ENCODE assay signal across 7 cellular contexts in the genomic region with DNA sequence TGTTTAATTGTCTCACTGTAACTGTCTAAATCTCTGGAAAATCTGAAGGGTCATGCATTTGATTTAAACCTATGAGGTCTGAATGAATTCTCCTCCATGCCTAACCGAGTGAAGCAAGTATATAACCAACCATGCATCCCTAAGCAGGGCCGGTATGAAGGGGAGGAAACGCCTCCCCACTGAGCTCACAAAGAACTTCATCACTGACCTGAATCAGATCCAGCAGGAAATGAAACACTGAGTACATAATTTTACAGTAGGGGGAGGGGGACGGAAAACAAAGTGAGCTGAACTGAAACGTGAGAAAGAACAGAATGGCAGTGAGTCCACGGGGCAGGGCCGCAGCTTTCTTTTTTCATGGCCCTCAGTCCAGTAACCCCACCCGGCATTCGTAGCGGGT.
DNase-seq lines count a peak whose midpoint lies in the region; ATAC-seq and TF ChIP-seq lines count a peak whose summit lies in the region.
"Not testable (repeated sequence)": the region's sequence is repeated elsewhere in the genome, so short reads cannot be mapped to it uniquely, and the experiment has no call there.

No MANE protein-coding gene starts in this region.

- H3K4me3 ChIP-seq in RWPE2 (ENCODE audit: severe bottlenecking) = not testable (repeated sequence)

- H3K27ac Mint-ChIP-seq in MCF 10A (ENCODE audit: low read depth, unreplicated experiment) = not testable (repeated sequence)
- H3K27ac Mint-ChIP-seq in glutamatergic neuron (ENCODE audit: unreplicated experiment) = peak overlapping the region; percentile 62

- not testable (repeated sequence) for H3K4me1 Mint-ChIP-seq in MCF 10A (ENCODE audit: insufficient read depth, unreplicated experiment); glutamatergic neuron (ENCODE audit: low read depth, unreplicated experiment)

- CTCF ChIA-PET in MCF 10A (lab: Yijun Ruan, JAX) = interaction anchor here (0.6 kb wide), 1 partner anchor 383 kb away, joined by 3 read pairs; no protein-coding TSS in a partner anchor

- not testable (repeated sequence) for BruUV-seq in MCF 10A (replicated peaks; lab: Mats Ljungman, UMichigan)

- POLR2A ChIA-PET in MCF 10A (lab: Yijun Ruan, JAX) = not testable (repeated sequence)

- DNase-seq in DMS53 treated with DMSO at 0.1 percent for 48 hours (lab: John Stamatoyannopoulos, UW; ENCODE audit: unreplicated experiment) = peak; percentile 20
- peak; percentile 16 for DNase-seq in HS-5 (ENCODE audit: low read depth)
- peak; percentile 46 for DNase-seq in NCI-H345 treated with DMSO at 0.1 percent for 48 hours (lab: John Stamatoyannopoulos, UW; ENCODE audit: unreplicated experiment)
- not testable (repeated sequence) for DNase-seq in RWPE2 (ENCODE audit: low spot score); glutamatergic neuron
- DNase-seq in MCF 10A (ENCODE audit: unreplicated experiment) = peak; percentile 48
- DNase-seq in renal cortical epithelial cell (ENCODE audit: low read depth) = peak; percentile 88

- not testable (repeated sequence) for H3K27me3 ChIP-seq in RWPE2 (ENCODE audit: insufficient read depth, poor library complexity, severe bottlenecking)

- peaks cover 17% of the 10 kb centered on the region for H3K4me1 ChIP-seq in RWPE2 (ENCODE audit: insufficient read depth, poor library complexity, severe bottlenecking)

- TF ChIP-seq CTCF in RWPE2 (IDR thresholded peaks at IDR 0.05; ENCODE audit: poor library complexity, severe bottlenecking); MCF 10A (IDR thresholded peaks at IDR 0.05; ENCODE audit: unreplicated experiment); glutamatergic neuron (IDR thresholded peaks at IDR 0.05; ENCODE audit: partially characterized antibody, unreplicated experiment): not testable (repeated sequence)

- peak overlapping the region; percentile 95 for H3K27ac ChIP-seq in RWPE2 (ENCODE audit: poor library complexity, severe bottlenecking)

- not testable (repeated sequence) for H3K9me3 Mint-ChIP-seq in MCF 10A (ENCODE audit: unreplicated experiment); glutamatergic neuron (ENCODE audit: unreplicated experiment)

- H3K36me3 ChIP-seq in RWPE2 (ENCODE audit: low read depth) = not testable (repeated sequence)

- H3K9me3 ChIP-seq in RWPE2 (ENCODE audit: severe bottlenecking) = not testable (repeated sequence)

- not testable (repeated sequence) for H3K36me3 Mint-ChIP-seq in MCF 10A (ENCODE audit: insufficient read depth, unreplicated experiment); glutamatergic neuron (ENCODE audit: unreplicated experiment)

- not testable (repeated sequence) for H3K4me3 Mint-ChIP-seq in MCF 10A (ENCODE audit: unreplicated experiment); glutamatergic neuron (ENCODE audit: unreplicated experiment)

- H3K27me3 Mint-ChIP-seq in MCF 10A (ENCODE audit: insufficient read depth, unreplicated experiment); glutamatergic neuron (ENCODE audit: unreplicated experiment): not testable (repeated sequence)

- not testable (repeated sequence) for ATAC-seq in RWPE2 (ENCODE audit: low read depth)

- intact Hi-C loops in MCF 10A (cut with micrococcal nuclease) = not testable (repeated sequence)
